8 cellular contexts compared by ENCODE assay signal in genomic region chr5:36151434-36152323, GRCh38. TPM values are rescaled to one million over a fixed set of nuclear protein-coding genes. Genes with fewer than 3 reads are reported as not detected.
DNase-seq lines count a peak whose midpoint lies in the region; ATAC-seq and TF ChIP-seq lines count a peak whose summit lies in the region.

Gene LMBRD2, minus strand, starts transcription at chr5:36151887. Its CDS starts 8,538 bp downstream, at chr5:36143349.
Gene SKP2, plus strand, starts transcription at chr5:36152111. Its CDS starts 152 bp downstream, at chr5:36152263.

- H3K4me3 ChIP-seq in AG04449 (ENCODE audit: low read depth, low read length): peak within 1 kb of the TSS; percentile 90
- H3K4me3 ChIP-seq in WI38 (ENCODE audit: low read depth, low read length): peak within 1 kb of the TSS; percentile 69
- H3K4me3 ChIP-seq in cardiac fibroblast (replicated peaks in 1 of 2; ENCODE audit: low read depth in 2 of 2, low read length in 2 of 2): peak within 1 kb of the TSS; percentile 96 to 98
- H3K4me3 ChIP-seq in smooth muscle cell: peak within 1 kb of the TSS; percentile 87

- peaks cover 18% of the 10 kb centered on the region for H3K4me1 ChIP-seq in smooth muscle cell (ENCODE audit: low read depth)

- peaks cover 48% of the 10 kb centered on the region for H3K79me2 ChIP-seq in smooth muscle cell (ENCODE audit: low read depth)

- ATAC-seq in GM18907 (IDR thresholded peaks at IDR 0.05; ENCODE audit: unreplicated experiment) (peak; percentile 99), HG03159 (IDR thresholded peaks at IDR 0.05; ENCODE audit: unreplicated experiment) (peak; percentile 99)

- H3K27ac ChIP-seq in smooth muscle cell (ENCODE audit: low read depth): peak within 1 kb of the TSS; percentile 64

- DNase-seq in AG04449 (ENCODE audit: low read depth, low spot score) (peak; percentile 86), NCI-H2227 treated with DMSO at 0.1 percent for 48 hours (lab: John Stamatoyannopoulos, UW) (peak; percentile 99), cardiac fibroblast (ENCODE audit: low read depth in 2 of 2) (peak; percentile 97 to 98), iPS-NIHi7 (ENCODE audit: extremely low spot score) (peak; percentile 95), smooth muscle cell (lab: John Stamatoyannopoulos, UW; ENCODE audit: unreplicated experiment) (peak; percentile 86)

- H3K27me3 ChIP-seq in smooth muscle cell (ENCODE audit: low read depth): no peaks in the 10 kb centered on the region

- H3K36me3 ChIP-seq in smooth muscle cell (ENCODE audit: low read depth): no peaks in the 10 kb centered on the region

- H4K20me1 ChIP-seq in smooth muscle cell (ENCODE audit: low read depth): no peaks in the 10 kb centered on the region

- under 1% methylated on average over 81 of the region's 81 CpGs for WGBS in smooth muscle cell (ENCODE audit: low lambda C conversion rate)

- peak within 1 kb of the TSS; percentile 89 for H2AFZ ChIP-seq in smooth muscle cell (ENCODE audit: low read depth)

- H3K4me2 ChIP-seq in smooth muscle cell: peak within 1 kb of the TSS; percentile 97

- H3K9me3 ChIP-seq in smooth muscle cell (replicated peaks; ENCODE audit: low read depth): no peaks in the 10 kb centered on the region

- peak within 1 kb of the TSS; percentile 79 for H3K9ac ChIP-seq in smooth muscle cell (ENCODE audit: low read depth)

- POLR2A ChIA-PET in AG04449 (lab: Yijun Ruan, JAX): interaction anchor here (1.2 to 2.0 kb wide), 2 partner anchors 13 to 90 kb away, joined by 3 to 8 read pairs; partner anchors contain the start of gene NADK2

- CTCF ChIA-PET in AG04449 (lab: Yijun Ruan, JAX): interaction anchor here (1.0 to 2.7 kb wide), 8 partner anchors 9 to 539 kb away, joined by 3 to 17 read pairs (median 4); partner anchors contain the start of gene NADK2

- H3F3A ChIP-seq in smooth muscle cell (ENCODE audit: low read depth): peaks cover 9% of the 10 kb centered on the region

- TF ChIP-seq CTCF in AG04449 (IDR thresholded peaks at IDR 0.05; ENCODE audit: insufficient read depth, low read length, missing control alignments): no peak
- no peak for TF ChIP-seq CTCF in WI38 (IDR thresholded peaks at IDR 0.05; ENCODE audit: low read depth, low read length)
- no peak for TF ChIP-seq CTCF in cardiac fibroblast (IDR thresholded peaks at IDR 0.05; ENCODE audit: low read depth, low read length)
- no peak for TF ChIP-seq CTCF in smooth muscle cell (IDR thresholded peaks at IDR 0.05; ENCODE audit: borderline replicate concordance, insufficient read depth, poor library complexity, severe bottlenecking)

RNA-seq across cellular contexts. Expression of gene LMBRD2, which starts in this region (rescaled TPM):
- 16.4 and 18.5 TPM in 2 replicates for total RNA-seq in smooth muscle cell
- 2.5 and 5.0 TPM in 2 replicates for polyA plus RNA-seq in smooth muscle cell

RNA-seq across cellular contexts. Expression of gene SKP2, which starts in this region (rescaled TPM):
- 53.8 and 61.8 TPM in 2 replicates for total RNA-seq in smooth muscle cell
- polyA plus RNA-seq in smooth muscle cell: 38.8 and 42.8 TPM in 2 replicates

Comparison
In these comparisons a context has a peak if more than half of its experiments do, and no peak if none do; other contexts are left out.
1. Peak in every context shown above with its lines: DNase-seq, ATAC-seq, H3K4me3 ChIP-seq and H3K27ac ChIP-seq.